Comparison of ENCODE assay signal across 8 cellular contexts in the genomic region with DNA sequence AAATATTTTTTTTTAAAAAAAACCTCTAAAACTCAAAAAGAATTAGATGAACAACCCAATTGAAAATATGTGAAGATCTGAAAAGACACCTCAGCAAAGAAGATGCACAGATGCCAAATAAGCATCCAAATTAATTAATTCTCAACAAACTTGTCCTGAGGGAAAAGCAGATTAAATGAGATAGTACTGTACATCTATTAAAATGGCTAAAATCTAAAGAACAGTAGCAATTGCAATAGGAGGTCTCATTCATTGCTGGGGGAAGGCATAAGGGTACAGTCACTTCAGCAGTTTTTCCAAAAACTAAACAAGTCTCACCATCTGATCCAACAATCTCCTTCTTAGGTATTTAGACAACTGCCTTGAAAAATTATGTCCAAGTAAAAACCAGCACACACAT.
"Had no signal": no experiment of that assay in that cellular context is flagged by ENCODE, and none has a peak within 500 bp of the region (broad histone marks: within the 10 kb centered on the region; RNA-seq: fewer than 3 reads in every experiment).

No MANE protein-coding gene starts in this region.

- H3K9ac ChIP-seq: GM23248 had no signal

- H3K4me3 ChIP-seq: GM23248, HAP-1, K562 had no signal

- ATAC-seq: HCT116, K562 had no signal

- DNase-seq: GM23248, GOT3, H7, IMR-90, KG1 had no signal

- H3K36me3 ChIP-seq: HAP-1 had no signal

- H2AFZ ChIP-seq: GM23248 had no signal

- H3K27ac ChIP-seq: GM23248 had no signal
